36 cellular contexts compared by ENCODE assay signal in genomic region chr14:77782202-77782601, GRCh38. TPM values are rescaled to one million over a fixed set of nuclear protein-coding genes. Genes with fewer than 3 reads are reported as not detected.
A peak's percentile ranks its signal among the peaks of the same experiment; 100 is the strongest.
DNase-seq lines count a peak whose midpoint lies in the region; ATAC-seq and TF ChIP-seq lines count a peak whose summit lies in the region.
"Had no signal": no experiment of that assay in that cellular context is flagged by ENCODE, and none has a peak within 500 bp of the region (broad histone marks: within the 10 kb centered on the region; RNA-seq: fewer than 3 reads in every experiment).

No MANE protein-coding gene starts in this region.

- no peak overlapping the region for H3K4me3 Mint-ChIP-seq in stimulated activated naive CD8-positive, alpha-beta T cell treated with anti-CD3 and anti-CD28 coated beads, Interleukin-15, amount 100 ng/mL, for 72 hours
- H3K4me3 Mint-ChIP-seq: activated CD4-positive, alpha-beta memory T cell treated with anti-CD3 and anti-CD28 coated beads, Interleukin-2, amount 10 ng/mL, durations not matched to agents 7 days and 5 days; activated naive CD4-positive, alpha-beta T cell treated with anti-CD3 and anti-CD28 coated beads, Interleukin-2, amount 50 U/mL, for 24 hours; CD14-positive monocyte; effector memory CD8-positive, alpha-beta T cell; stimulated activated naive CD8-positive, alpha-beta T cell treated with anti-CD3 and anti-CD28 coated beads, Interleukin-15, Interleukin-2, amounts not matched to agents 100 ng/mL and 50 ng/mL, for 24 hours; T-helper 1 cell treated with Interleukin-12 subunit alpha and Interleukin-12 subunit beta and Interleukin-4 antibody, amounts not matched to agents 30 μg/mL and 1 μg/mL, for 36 hours had no signal

- no peaks in the 10 kb centered on the region for H3K27me3 Mint-ChIP-seq in stimulated activated naive CD8-positive, alpha-beta T cell treated with anti-CD3 and anti-CD28 coated beads, Interleukin-15, amount 100 ng/mL, for 72 hours
- H3K27me3 Mint-ChIP-seq: activated naive CD4-positive, alpha-beta T cell treated with anti-CD3 and anti-CD28 coated beads, Interleukin-2, amount 50 U/mL, for 24 hours; effector memory CD8-positive, alpha-beta T cell; stimulated activated naive CD8-positive, alpha-beta T cell treated with anti-CD3 and anti-CD28 coated beads, Interleukin-15, Interleukin-2, amounts not matched to agents 100 ng/mL and 50 ng/mL, for 24 hours had no signal

- H3K36me3 ChIP-seq in mucosa of descending colon (ENCODE audit: low read depth) = no peaks in the 10 kb centered on the region
- H3K36me3 ChIP-seq: left lung, thoracic aorta, uterus had no signal

- H3K9me3 ChIP-seq in mucosa of descending colon = no peaks in the 10 kb centered on the region
- H3K9me3 ChIP-seq: left lung, thoracic aorta, uterus had no signal

- DNase-seq in fibroblast of mammary gland (ENCODE audit: low read depth) (peak; percentile 39), T1000 (lab: John Stamatoyannopoulos, UW) (no peak), mucosa of descending colon (no peak)
- DNase-seq in stimulated activated naive CD8-positive, alpha-beta T cell treated with anti-CD3 and anti-CD28 coated beads, Interleukin-15, amount 100 ng/mL, for 72 hours = no peak
- DNase-seq: activated CD4-positive, alpha-beta memory T cell treated with anti-CD3 and anti-CD28 coated beads, Interleukin-2, amount 10 ng/mL, durations not matched to agents 7 days and 5 days; activated CD8-positive, alpha-beta memory T cell treated with anti-CD3 and anti-CD28 coated beads, Interleukin-2, amount 50 U/mL, for 4 hours; anterior cingulate cortex; cortex of kidney; effector memory CD8-positive, alpha-beta T cell; erythroblast; foreskin keratinocyte; head of caudate nucleus; islet precursor cell; left lung; mesendoderm; MM.1S; NCI-H2029 treated with DMSO at 0.1 percent for 48 hours; NCI-H69; right cardiac atrium; Right ventricle myocardium superior; stimulated activated CD4-positive, alpha-beta T cell treated with anti-CD3 and anti-CD28 coated beads, Interleukin-2, amount 100 ng/mL, for 24 hours; uterus had no signal

- no peaks in the 10 kb centered on the region for H3K4me1 ChIP-seq in mucosa of descending colon (ENCODE audit: low read depth)
- H3K4me1 ChIP-seq: foreskin keratinocyte, left lung, parathyroid adenoma, uterus had no signal

- no peak overlapping the region for H3K27ac Mint-ChIP-seq in stimulated activated naive CD8-positive, alpha-beta T cell treated with anti-CD3 and anti-CD28 coated beads, Interleukin-15, amount 100 ng/mL, for 72 hours
- H3K27ac Mint-ChIP-seq: activated CD4-positive, alpha-beta memory T cell treated with anti-CD3 and anti-CD28 coated beads, Interleukin-2, amount 10 ng/mL, durations not matched to agents 7 days and 5 days; activated naive CD4-positive, alpha-beta T cell treated with anti-CD3 and anti-CD28 coated beads, Interleukin-2, amount 50 U/mL, for 24 hours; activated T-helper 2 cell treated with anti-CD3 and anti-CD28 coated beads, Interferon-gamma antibody, Interleukin-2, Interleukin-4, amounts not matched to agents 10 μg/mL and 5 μg/mL and 100 μg/mL, durations not matched to agents 14 hours and 24 hours and 36 hours; CD14-positive monocyte; effector memory CD8-positive, alpha-beta T cell; stimulated activated naive CD8-positive, alpha-beta T cell treated with anti-CD3 and anti-CD28 coated beads, Interleukin-15, Interleukin-2, amounts not matched to agents 100 ng/mL and 50 ng/mL, for 24 hours; T-helper 1 cell treated with Interleukin-12 subunit alpha and Interleukin-12 subunit beta and Interleukin-4 antibody, amounts not matched to agents 30 μg/mL and 1 μg/mL, for 36 hours had no signal

- peak; percentile 68 for ATAC-seq in GM18861 (IDR thresholded peaks at IDR 0.05; ENCODE audit: unreplicated experiment)
- peak; percentile 57 for ATAC-seq in GM21619 (IDR thresholded peaks at IDR 0.05; ENCODE audit: unreplicated experiment)
- ATAC-seq in HG03442 (IDR thresholded peaks at IDR 0.05; ENCODE audit: unreplicated experiment) = peak; percentile 59
- ATAC-seq in stimulated activated naive CD8-positive, alpha-beta T cell treated with anti-CD3 and anti-CD28 coated beads, Interleukin-15, amount 100 ng/mL, for 72 hours = no peak
- no peak for ATAC-seq in mucosa of descending colon
- ATAC-seq in activated CD4-positive, CD25-positive, alpha-beta regulatory T cell treated with anti-CD3 and anti-CD28 coated beads, Interleukin-2, amount 50 U/mL, for 24 hours = no peak
- ATAC-seq: effector memory CD8-positive, alpha-beta T cell; foreskin keratinocyte; left lung; Panc1; right cardiac atrium; SK-N-SH treated with all-trans-retinoic acid at 6 μM for 48 hours had no signal

- no peaks in the 10 kb centered on the region for H3K9me3 Mint-ChIP-seq in stimulated activated naive CD8-positive, alpha-beta T cell treated with anti-CD3 and anti-CD28 coated beads, Interleukin-15, amount 100 ng/mL, for 72 hours
- H3K9me3 Mint-ChIP-seq: activated CD4-positive, alpha-beta memory T cell treated with anti-CD3 and anti-CD28 coated beads, Interleukin-2, amount 10 ng/mL, durations not matched to agents 7 days and 5 days; activated naive CD4-positive, alpha-beta T cell treated with anti-CD3 and anti-CD28 coated beads, Interleukin-2, amount 50 U/mL, for 24 hours; activated T-helper 2 cell treated with anti-CD3 and anti-CD28 coated beads, Interferon-gamma antibody, Interleukin-2, Interleukin-4, amounts not matched to agents 10 μg/mL and 5 μg/mL and 100 μg/mL, durations not matched to agents 14 hours and 24 hours and 36 hours; CD14-positive monocyte; effector memory CD8-positive, alpha-beta T cell; stimulated activated naive CD8-positive, alpha-beta T cell treated with anti-CD3 and anti-CD28 coated beads, Interleukin-15, Interleukin-2, amounts not matched to agents 100 ng/mL and 50 ng/mL, for 24 hours; T-helper 1 cell treated with Interleukin-12 subunit alpha and Interleukin-12 subunit beta and Interleukin-4 antibody, amounts not matched to agents 30 μg/mL and 1 μg/mL, for 36 hours had no signal

- no peak overlapping the region for H3K4me3 ChIP-seq in fibroblast of mammary gland (ENCODE audit: control insufficient read depth, low read depth, low read length)
- no peak overlapping the region for H3K4me3 ChIP-seq in mucosa of descending colon
- H3K4me3 ChIP-seq: left lung, smooth muscle cell, thoracic aorta, uterus had no signal

- H3K4me1 Mint-ChIP-seq in stimulated activated naive CD8-positive, alpha-beta T cell treated with anti-CD3 and anti-CD28 coated beads, Interleukin-15, amount 100 ng/mL, for 72 hours = no peaks in the 10 kb centered on the region
- H3K4me1 Mint-ChIP-seq: activated CD4-positive, alpha-beta memory T cell treated with anti-CD3 and anti-CD28 coated beads, Interleukin-2, amount 10 ng/mL, durations not matched to agents 7 days and 5 days; activated naive CD4-positive, alpha-beta T cell treated with anti-CD3 and anti-CD28 coated beads, Interleukin-2, amount 50 U/mL, for 24 hours; CD14-positive monocyte had no signal

- intact Hi-C loops in mucosa of descending colon (cut with DNase I, micrococcal nuclease) = no loop called here

- TF ChIP-seq CTCF in fibroblast of mammary gland (conservative IDR thresholded peaks at IDR 0.05; ENCODE audit: control insufficient read depth, insufficient read depth, low read depth, low read length) (no peak), mucosa of descending colon (IDR thresholded peaks at IDR 0.05) (no peak)

RNA-seq across cellular contexts. Expression of gene ADCK1, which starts 17.7 kb away (rescaled TPM):
- 10 to 100 TPM in 2 of 3 donors, 1 to 10 TPM in 1; 9.1 to 15.4 (median 13.6) TPM for total RNA-seq in mucosa of descending colon

RNA-seq across cellular contexts. Expression of gene SNW1, which starts 21.2 kb away (rescaled TPM):
- 10 to 100 TPM; 58.5 to 63.3 (median 62.7) TPM for total RNA-seq in mucosa of descending colon

Comparison
In these comparisons a context has a peak if more than half of its experiments do, and no peak if none do; other contexts are left out.
1. ATAC-seq: peak in GM18861 (single experiment), GM21619 (single experiment) and HG03442 (single experiment); none in stimulated activated naive CD8-positive, alpha-beta T cell treated with anti-CD3 and anti-CD28 coated beads, Interleukin-15, amount 100 ng/mL, for 72 hours (single experiment), mucosa of descending colon (single experiment) and activated CD4-positive, CD25-positive, alpha-beta regulatory T cell treated with anti-CD3 and anti-CD28 coated beads, Interleukin-2, amount 50 U/mL, for 24 hours (0 of 2).